8 cellular contexts compared by ENCODE assay signal in genomic region chr6:110873981-110874879, GRCh38. TPM values are rescaled to one million over a fixed set of nuclear protein-coding genes. Genes with fewer than 3 reads are reported as not detected.
DNase-seq lines count a peak whose midpoint lies in the region; ATAC-seq and TF ChIP-seq lines count a peak whose summit lies in the region.

Gene AMD1 (plus strand): TSS chr6:110874785. CDS start chr6:110875106, 321 bp downstream.

- peak; percentile 86 for DNase-seq in DMS 273 treated with DMSO at 0.1 percent for 48 hours (lab: John Stamatoyannopoulos, UW)
- peak; percentile 90 for DNase-seq in OCI-M2 (lab: John Stamatoyannopoulos, UW; ENCODE audit: unreplicated experiment)
- peak; percentile 95 for DNase-seq in activated T-cell treated with anti-CD3 and anti-CD28 coated beads for 4 hours
- DNase-seq in epithelial cell of esophagus (ENCODE audit: low read depth) = peak; percentile 97
- peak; percentile 96 to 99 (median 98) for DNase-seq in mucosa of descending colon
- DNase-seq in stimulated activated CD8-positive, alpha-beta memory T cell treated with anti-CD3 and anti-CD28 coated beads, Interleukin-4, amount 100 ng/mL, for 24 hours (ENCODE audit: low read depth) = peak; percentile 89

- H3K36me3 ChIP-seq in mucosa of descending colon (ENCODE audit: low read depth) = no peaks in the 10 kb centered on the region

- H3K36me3 Mint-ChIP-seq in IgD-negative memory B cell = no peaks in the 10 kb centered on the region

- ATAC-seq in GM21529 (IDR thresholded peaks at IDR 0.05; ENCODE audit: unreplicated experiment) = peak; percentile 66
- ATAC-seq in mucosa of descending colon = peak; percentile 82

- no peaks in the 10 kb centered on the region for H3K9me3 Mint-ChIP-seq in IgD-negative memory B cell

- no peaks in the 10 kb centered on the region for H3K27me3 Mint-ChIP-seq in IgD-negative memory B cell

- intact Hi-C loops in mucosa of descending colon (cut with DNase I, micrococcal nuclease) = loop anchor here in 1 of 2 donors (10.0 kb wide), 1 partner anchor 59 kb away; the partner anchor contains the start of gene CDK19

- peaks cover 26% of the 10 kb centered on the region for H3K4me1 ChIP-seq in mucosa of descending colon (ENCODE audit: low read depth)

- no peaks in the 10 kb centered on the region for H3K9me3 ChIP-seq in mucosa of descending colon

- H3K4me3 ChIP-seq in epithelial cell of esophagus (ENCODE audit: low read length) = peak within 1 kb of the TSS; percentile 96
- peak within 1 kb of the TSS; percentile 88 for H3K4me3 ChIP-seq in mucosa of descending colon

- no peak for TF ChIP-seq CTCF in epithelial cell of esophagus (IDR thresholded peaks at IDR 0.05; ENCODE audit: insufficient read depth, low read depth, low read length, missing control alignments)
- no peak for TF ChIP-seq CTCF in mucosa of descending colon (IDR thresholded peaks at IDR 0.05)

- H3K27ac Mint-ChIP-seq in IgD-negative memory B cell = peak within 1 kb of the TSS; percentile 94 to 99 (median 96)

- peaks cover 28 to 34% (median 29%) of the 10 kb centered on the region in 3 donors for H3K4me1 Mint-ChIP-seq in IgD-negative memory B cell

- peak within 1 kb of the TSS; percentile 94 to 100 (median 98) for H3K4me3 Mint-ChIP-seq in IgD-negative memory B cell

RNA-seq across cellular contexts. Expression of gene AMD1, which starts in this region (rescaled TPM):
- polyA plus RNA-seq in IgD-negative memory B cell = 46.2 TPM
- 10 to 100 TPM; 44.9 to 75.9 (median 72.8) TPM for total RNA-seq in mucosa of descending colon

Comparison
In these comparisons a context has a peak if more than half of its experiments do, and no peak if none do; other contexts are left out.
1. Peak in every context shown above with its lines: DNase-seq, ATAC-seq and H3K4me3 ChIP-seq.